28 cellular contexts compared by ENCODE assay signal in the genomic region with DNA sequence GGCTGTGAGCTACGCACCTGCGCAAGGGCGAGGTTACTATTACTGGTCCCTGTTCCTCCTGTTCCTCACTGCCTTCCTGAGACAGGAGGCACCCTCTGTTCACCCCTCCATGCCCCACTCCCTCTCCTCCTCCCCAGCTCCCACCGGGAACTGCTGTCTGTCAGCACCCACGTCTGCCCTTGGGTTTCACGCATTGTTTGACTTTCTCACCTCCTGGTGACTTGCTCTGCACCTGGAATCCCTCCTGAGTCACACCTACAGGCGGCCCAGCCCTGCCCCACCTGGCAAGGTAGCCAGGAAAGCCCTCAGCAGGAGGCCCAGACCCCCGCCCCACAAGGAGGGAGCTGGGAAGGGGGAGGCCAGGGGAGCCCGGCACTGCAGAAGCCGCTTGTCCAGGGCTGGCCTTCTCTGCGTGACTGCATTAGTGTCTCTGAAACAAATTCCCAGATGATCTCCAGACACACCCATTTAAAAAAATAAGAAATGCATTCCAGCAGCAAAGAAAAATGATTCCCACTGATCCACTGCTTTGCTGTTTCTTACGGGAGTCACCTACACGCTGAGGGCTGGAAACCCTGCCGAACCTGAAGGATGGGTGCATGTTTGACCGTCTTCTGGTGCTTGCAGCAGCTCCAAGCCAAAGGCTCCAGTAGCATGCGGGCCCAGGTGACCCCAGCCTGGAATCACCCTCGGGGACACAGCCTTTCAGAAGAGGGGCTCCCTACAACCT.
A peak's percentile ranks its signal among the peaks of the same experiment; 100 is the strongest.
DNase-seq lines count a peak whose midpoint lies in the region; ATAC-seq, FAIRE-seq and TF ChIP-seq lines count a peak whose summit lies in the region.
"Had no signal": no experiment of that assay in that cellular context is flagged by ENCODE, and none has a peak within 500 bp of the region (broad histone marks: within the 10 kb centered on the region; RNA-seq: fewer than 3 reads in every experiment).

No MANE protein-coding gene starts in this region.

- peak overlapping the region; percentile 47 for H3K4ac ChIP-seq in H1 (replicated peaks; ENCODE audit: insufficient read length, low read depth, low read length)

- no peak overlapping the region for H3K56ac ChIP-seq in H1 (replicated peaks; ENCODE audit: insufficient read length, low read depth, low read length)

- TF ChIP-seq CTCF in H1 (IDR thresholded peaks at IDR 0.05; ENCODE audit: control extremely low read depth in 1 of 3, insufficient read depth in 1 of 3, low read depth in 1 of 3, low read length in 3 of 3) (no peak), left lung (IDR thresholded peaks at IDR 0.05) (no peak), upper lobe of left lung (IDR thresholded peaks at IDR 0.05) (no peak), D721Med (IDR thresholded peaks at IDR 0.05; ENCODE audit: insufficient read depth, missing control alignments) (no peak)

- no peak overlapping the region for H3K9ac ChIP-seq in H1 (replicated peaks in 1 of 4; ENCODE audit: extremely low read depth in 1 of 4, low read depth in 3 of 4, low read length in 3 of 4)

- peaks cover 2% of the 10 kb centered on the region; the same call in 1 of the 2 replicates for H3K79me1 ChIP-seq in H1 (ENCODE audit: low read depth, low read length)

- DNase-seq in NCI-H2171 treated with DMSO at 0.1 percent for 48 hours (lab: John Stamatoyannopoulos, UW) (peak; percentile 75), NCI-H2171 (lab: John Stamatoyannopoulos, UW) (no peak), H1 (ENCODE audit: low read depth in 1 of 2, low spot score in 2 of 2) (no peak), left lung (peak; percentile 56 to 77), upper lobe of left lung (no peak), D721Med (ENCODE audit: insufficient read length, low spot score) (no peak)
- no peak for DNase-seq in activated T-cell treated with anti-CD3 and anti-CD28 coated beads, Interleukin-2, amount 50 U/mL, for 1 hour
- DNase-seq: activated CD4-positive, alpha-beta memory T cell treated with anti-CD3 and anti-CD28 coated beads for 36 hours; activated naive CD4-positive, alpha-beta T cell treated with anti-CD3 and anti-CD28 coated beads, Interleukin-2, amount 10 ng/mL, durations not matched to agents 7 days and 5 days; activated T-cell treated with anti-CD3 and anti-CD28 coated beads, Interleukin-2, amount 50 U/mL, for 4 hours; anterior cingulate cortex; cerebellar nuclear complex; effector CD8-positive, alpha-beta T cell; heart right ventricle; mesenchymal stem cell; MM.1S; natural killer cell; NCI-H2029 treated with DMSO at 0.1 percent for 48 hours; NCI-H774; SJCRH30; stimulated activated CD4-positive, alpha-beta T cell treated with anti-CD3 and anti-CD28 coated beads, Interleukin-2, amount 100 ng/mL, for 48 hours; T-helper 17 cell; uterus had no signal

- no peak overlapping the region for H2AK5ac ChIP-seq in H1 (ENCODE audit: low read depth, low read length)

- H2BK20ac ChIP-seq in H1 (ENCODE audit: low read length), result no peak overlapping the region

- H3K14ac ChIP-seq in H1 (ENCODE audit: insufficient read length), result no peak overlapping the region

- H2BK5ac ChIP-seq in H1 (ENCODE audit: low read depth, low read length), result no peak overlapping the region; the same call in 1 of the 2 replicates

- CTCF ChIA-PET in H1 (lab: Charles Lee; ENCODE audit: partially characterized antibody), result interaction anchor here (0.6 to 3.2 kb wide), 6 partner anchors 11 to 1776 kb away, joined by 3 to 14 read pairs (median 4); no protein-coding TSS in a partner anchor

- H4K8ac ChIP-seq in H1 (ENCODE audit: extremely low read depth, insufficient read depth, low read length), result no peak overlapping the region

- H3K27ac ChIP-seq in H1 (ENCODE audit: low read depth, low read length), result no peak overlapping the region
- no peak overlapping the region for H3K27ac ChIP-seq in left lung
- H3K27ac ChIP-seq in upper lobe of left lung, result peak overlapping the region; percentile 16 to 62 (median 52)
- H3K27ac ChIP-seq: heart right ventricle, HL-60, SJCRH30, uterus had no signal

- FAIRE-seq in H1 (lab: Jason Lieb, UNC) (no peak), D721Med (lab: Jason Lieb, UNC) (no peak)
- FAIRE-seq: A204.1, GM12878 had no signal

- no peak for TF ChIP-seq POLR2A in H1 (IDR thresholded peaks at IDR 0.05; ENCODE audit: control extremely low read depth in 1 of 2, low read depth in 2 of 2, low read length in 2 of 2)
- no peak for TF ChIP-seq POLR2A in upper lobe of left lung (IDR thresholded peaks at IDR 0.05)

- no peak overlapping the region for H3K18ac ChIP-seq in H1 (ENCODE audit: extremely low read depth, low read length)

- no peak for TF ChIP-seq RAD21 in H1 (IDR thresholded peaks at IDR 0.05 in 1 of 2, conservative IDR thresholded peaks at IDR 0.05 in 1 of 2; ENCODE audit: low read depth in 2 of 2, low read length in 2 of 2)

- H3K23me2 ChIP-seq in H1 (ENCODE audit: low read depth, low read length), result peaks cover 6% of the 10 kb centered on the region; the same call in 1 of the 2 replicates

- peaks cover 0 to 5% of the 10 kb centered on the region in 2 experiments for H4K20me1 ChIP-seq in H1 (replicated peaks in 1 of 2; ENCODE audit: control insufficient read depth in 1 of 2, insufficient read depth in 2 of 2, low read length in 2 of 2)

- no peak overlapping the region for H2BK12ac ChIP-seq in H1 (ENCODE audit: low read depth, low read length)

- TF ChIP-seq EP300 in H1 (IDR thresholded peaks at IDR 0.05; ENCODE audit: borderline replicate concordance in 1 of 2, low read depth in 2 of 2, low read length in 2 of 2) (no peak), upper lobe of left lung (IDR thresholded peaks at IDR 0.05) (no peak)

- H3K4me1 ChIP-seq in H1 (replicated peaks in 1 of 4; ENCODE audit: control insufficient read depth in 3 of 4, insufficient read depth in 4 of 4, low read length in 3 of 4) (peaks cover 0 to 5% (median 0%) of the 10 kb centered on the region in 4 experiments; a peak in 1 of 7 replicates), left lung (peaks cover 11% of the 10 kb centered on the region in 2 donors), upper lobe of left lung (peaks cover 8 to 72% (median 42%) of the 10 kb centered on the region in 4 donors)
- H3K4me1 ChIP-seq: HAP-1, SJCRH30, uterus had no signal

- H3K79me2 ChIP-seq in H1 (ENCODE audit: control insufficient read depth in 1 of 2, insufficient read depth in 2 of 2, low read length in 2 of 2), result no peaks in the 10 kb centered on the region

- no peak overlapping the region for H3K23ac ChIP-seq in H1 (ENCODE audit: insufficient read length)

- 86% methylated on average over 17 of the region's 17 CpGs; no CpG with 5 or more reads in 1 of the 2 experiments for WGBS in H1 (ENCODE audit: extremely low coverage in 1 of 2, insufficient coverage in 1 of 2, insufficient read length in 1 of 2, insufficient replicate concordance in 2 of 2, low coverage in 1 of 2, low lambda C conversion rate in 2 of 2, missing lambda C conversion rate in 1 of 2), 2 experiments
- WGBS in upper lobe of left lung, 2 donors, result 64 to 70% methylated on average over 15 to 17 of the region's 17 CpGs

- intact Hi-C loops in left lung (cut with DNase I), result no loop called here

- H3K27me3 ChIP-seq in H1 (replicated peaks in 1 of 4; ENCODE audit: control insufficient read depth in 3 of 4, extremely low read depth in 1 of 4, insufficient read depth in 3 of 4, low read length in 3 of 4), result no peaks in the 10 kb centered on the region; a peak in 1 of 7 replicates
- H3K27me3 ChIP-seq in left lung, result peaks cover 0 to 41% of the 10 kb centered on the region in 2 donors
- no peaks in the 10 kb centered on the region for H3K27me3 ChIP-seq in upper lobe of left lung
- H3K27me3 ChIP-seq: uterus had no signal

- no peak overlapping the region for H2AFZ ChIP-seq in H1 (ENCODE audit: low read length)

- POLR2A ChIA-PET in H1 (lab: Charles Lee; ENCODE audit: partially characterized antibody), result no interaction called here

- no peak overlapping the region for H3K4me2 ChIP-seq in H1 (ENCODE audit: insufficient read depth in 1 of 2, low read depth in 2 of 2, low read length in 2 of 2)

- H3K36me3 ChIP-seq in H1 (ENCODE audit: control insufficient read depth in 2 of 4, insufficient read depth in 4 of 4, low read length in 3 of 4), result 0 out of 8 replicates have a peak, but pooled peaks cover 0 to 2% (median 0%) of the 10 kb centered on the region in 4 experiments
- H3K36me3 ChIP-seq in left lung, result no peaks in the 10 kb centered on the region
- no peaks in the 10 kb centered on the region for H3K36me3 ChIP-seq in upper lobe of left lung
- H3K36me3 ChIP-seq: HAP-1, heart right ventricle, SJCRH30, uterus had no signal

- no peak overlapping the region for H4K91ac ChIP-seq in H1 (replicated peaks; ENCODE audit: insufficient read length, low read length)

- H4K5ac ChIP-seq in H1 (ENCODE audit: insufficient read length, low read depth, low read length), result no peak overlapping the region

- peak; percentile 42 for ATAC-seq in left lung
- ATAC-seq in upper lobe of left lung (ENCODE audit: low FRiP score in 2 of 2), result no peak
- no peak for ATAC-seq in GM19328 (IDR thresholded peaks at IDR 0.05; ENCODE audit: unreplicated experiment)
- ATAC-seq: activated T-cell treated with anti-CD3 and anti-CD28 coated beads, Interleukin-2, amount 50 U/mL, for 4 hours; GM12878; T-helper 17 cell had no signal

- H3K9me3 ChIP-seq in H1 (ENCODE audit: insufficient read depth in 2 of 2, low read depth in 1 of 2, low read length in 1 of 2), result no peaks in the 10 kb centered on the region
- H3K9me3 ChIP-seq in left lung, result no peaks in the 10 kb centered on the region
- H3K9me3 ChIP-seq in upper lobe of left lung, result no peaks in the 10 kb centered on the region
- H3K9me3 ChIP-seq: HAP-1, heart right ventricle, SJCRH30, uterus had no signal

- no peak overlapping the region for H2BK15ac ChIP-seq in H1 (ENCODE audit: low read length)

- no peak overlapping the region for H3K4me3 ChIP-seq in H1 (ENCODE audit: extremely low read depth in 1 of 4, insufficient read depth in 2 of 4, low read depth in 3 of 4, low read length in 4 of 4)
- no peak overlapping the region for H3K4me3 ChIP-seq in left lung
- H3K4me3 ChIP-seq in upper lobe of left lung, result no peak overlapping the region
- H3K4me3 ChIP-seq: GM12878, HAP-1, heart right ventricle, SJCRH30, uterus had no signal

- H2BK120ac ChIP-seq in H1 (replicated peaks; ENCODE audit: low read depth, low read length), result no peak overlapping the region

TF ChIP-seq in H1, 55 proteins besides CTCF, POLR2A, EP300 and RAD21:
- TF ChIP-seq RXRA (IDR thresholded peaks at IDR 0.05; ENCODE audit: insufficient read depth, low read depth, low read length) (no peak), BACH1 (IDR thresholded peaks at IDR 0.05; ENCODE audit: low read length) (no peak), KDM5A (IDR thresholded peaks at IDR 0.05; ENCODE audit: low read length) (no peak), JUND (IDR thresholded peaks at IDR 0.05; ENCODE audit: low read length) (no peak)

Comparison
In these comparisons a context has a peak if more than half of its experiments do, and no peak if none do; other contexts are left out.
1. DNase-seq: peak in NCI-H2171 treated with DMSO at 0.1 percent for 48 hours (single experiment) and left lung (2 of 2); none in NCI-H2171 (single experiment), H1 (0 of 2), upper lobe of left lung (0 of 2), D721Med (single experiment) and activated T-cell treated with anti-CD3 and anti-CD28 coated beads, Interleukin-2, amount 50 U/mL, for 1 hour (single experiment).
2. H3K27ac ChIP-seq: peak in upper lobe of left lung (4 of 4); none in H1 (single experiment) and left lung (0 of 2).